8 cellular contexts compared by ENCODE assay signal in the genomic region with DNA sequence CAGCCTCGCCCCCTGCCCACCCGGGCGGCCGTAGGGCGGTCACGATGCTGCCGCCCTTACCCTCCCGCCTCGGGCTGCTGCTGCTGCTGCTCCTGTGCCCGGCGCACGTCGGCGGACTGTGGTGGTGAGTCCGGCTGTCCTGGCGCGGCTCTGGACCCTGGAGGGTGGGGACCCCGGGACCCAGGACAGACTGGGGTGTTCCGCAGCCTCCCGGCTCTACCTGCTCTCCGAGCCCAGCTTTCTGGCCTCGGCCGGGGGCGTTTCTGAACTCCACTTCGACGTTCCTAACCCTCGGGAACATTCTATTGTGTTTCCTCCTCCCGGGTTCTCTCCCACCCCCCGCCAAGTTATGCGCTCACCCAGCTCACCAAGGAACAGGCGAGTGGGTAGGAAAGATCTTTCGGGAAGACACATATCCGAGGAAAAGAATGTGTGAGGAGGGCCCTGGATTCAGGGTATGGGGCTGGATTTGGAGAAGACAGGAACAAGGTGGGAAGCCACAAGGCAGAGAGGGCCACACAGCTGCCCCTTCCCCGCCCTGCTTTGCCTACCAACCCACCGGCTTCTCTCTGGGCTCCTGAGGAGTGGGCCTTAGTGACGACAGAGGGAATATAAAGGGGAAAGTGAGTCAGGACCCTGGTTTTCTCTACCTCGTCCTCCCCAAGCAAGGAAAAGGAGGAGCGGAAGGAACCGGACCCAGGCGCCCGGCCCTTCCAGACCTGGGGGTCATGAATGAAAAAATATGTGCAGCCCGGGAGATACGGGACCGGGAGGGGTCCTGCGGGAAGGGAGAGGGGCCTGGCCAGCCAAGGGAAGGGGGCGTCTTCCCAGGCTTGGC. TPM values are rescaled to one million over a fixed set of nuclear protein-coding genes. Genes with fewer than 3 reads are reported as not detected.
DNase-seq lines count a peak whose midpoint lies in the region; ATAC-seq and TF ChIP-seq lines count a peak whose summit lies in the region.

No MANE protein-coding gene starts in this region.

- H3K79me2 ChIP-seq in mesendoderm (ENCODE audit: control insufficient read depth, insufficient read depth, low read length) = no peaks in the 10 kb centered on the region

- no peaks in the 10 kb centered on the region for H3K36me3 ChIP-seq in breast epithelium
- H3K36me3 ChIP-seq in mesendoderm (ENCODE audit: control insufficient read depth, insufficient read depth, low read length) = no peaks in the 10 kb centered on the region
- no peaks in the 10 kb centered on the region for H3K36me3 ChIP-seq in thymus (ENCODE audit: control insufficient read depth, insufficient read depth)

- intact Hi-C loops in breast epithelium (cut with DNase I; ENCODE audit: low total_unique reads) = loop anchor here (10.0 kb wide), 1 partner anchor 155 kb away; no protein-coding TSS in a partner anchor

- WGBS in mesendoderm (ENCODE audit: extremely low coverage, insufficient coverage, low lambda C conversion rate) = no CpG with 5 or more reads among the region's 46 CpGs
- WGBS in thymus = 7% methylated on average over 46 of the region's 46 CpGs

- H2AK5ac ChIP-seq in mesendoderm (ENCODE audit: low read length) = no peak overlapping the region

- no peak overlapping the region for H4K8ac ChIP-seq in mesendoderm (ENCODE audit: low read depth, low read length)

- peak overlapping the region; percentile 58 to 59 for H3K27ac ChIP-seq in breast epithelium
- H3K27ac ChIP-seq in mesendoderm (ENCODE audit: low read depth, low read length) = no peak overlapping the region
- H3K27ac ChIP-seq in thymus (ENCODE audit: low read depth) = no peak overlapping the region

- H4K5ac ChIP-seq in mesendoderm (ENCODE audit: low read length) = no peak overlapping the region

- no peak for TF ChIP-seq POLR2A in breast epithelium (IDR thresholded peaks at IDR 0.05)

- H2BK5ac ChIP-seq in mesendoderm (ENCODE audit: low read length) = no peak overlapping the region

- H3K9me3 Mint-ChIP-seq in activated CD8-positive, alpha-beta memory T cell treated with anti-CD3 and anti-CD28 coated beads, Interleukin-2, amount 10 ng/mL, durations not matched to agents 7 days and 5 days (ENCODE audit: low read depth) = no peaks in the 10 kb centered on the region
- H3K9me3 Mint-ChIP-seq in HFFc6 = no peaks in the 10 kb centered on the region

- H3K4me3 ChIP-seq in breast epithelium (peak overlapping the region; percentile 32 to 81 (median 61)), mesendoderm (ENCODE audit: low read length) (no peak overlapping the region), thymus (ENCODE audit: low read length) (peak overlapping the region; percentile 21)

- no peak for ATAC-seq in activated CD8-positive, alpha-beta memory T cell treated with anti-CD3 and anti-CD28 coated beads, Interleukin-2, amount 10 ng/mL, durations not matched to agents 7 days and 5 days
- ATAC-seq in GM21360 (IDR thresholded peaks at IDR 0.05; ENCODE audit: unreplicated experiment) = no peak
- no peak for ATAC-seq in HG03139 (IDR thresholded peaks at IDR 0.05; ENCODE audit: unreplicated experiment)

- H3K23ac ChIP-seq in mesendoderm (ENCODE audit: low read length) = no peak overlapping the region

- no peak overlapping the region for H2BK120ac ChIP-seq in mesendoderm (ENCODE audit: low read depth, low read length)

- peaks cover 79% of the 10 kb centered on the region for H3K27me3 Mint-ChIP-seq in activated CD8-positive, alpha-beta memory T cell treated with anti-CD3 and anti-CD28 coated beads, Interleukin-2, amount 10 ng/mL, durations not matched to agents 7 days and 5 days
- H3K27me3 Mint-ChIP-seq in HFFc6 (ENCODE audit: insufficient read depth) = peaks cover 68% of the 10 kb centered on the region

- peaks cover 10% of the 10 kb centered on the region for H3K4me1 Mint-ChIP-seq in activated CD8-positive, alpha-beta memory T cell treated with anti-CD3 and anti-CD28 coated beads, Interleukin-2, amount 10 ng/mL, durations not matched to agents 7 days and 5 days
- H3K4me1 Mint-ChIP-seq in HFFc6 (ENCODE audit: low read depth) = no peaks in the 10 kb centered on the region; the same call in 1 of the 2 replicates

- H3K9me3 ChIP-seq in breast epithelium (no peaks in the 10 kb centered on the region), thymus (ENCODE audit: control insufficient read depth) (no peaks in the 10 kb centered on the region)

- CTCF ChIA-PET in activated CD8-positive, alpha-beta memory T cell treated with anti-CD3 and anti-CD28 coated beads, Interleukin-2, amount 10 ng/mL, durations not matched to agents 7 days and 5 days (lab: Charles Lee) = interaction anchor here (1.0 to 5.7 kb wide), 5 partner anchors 10 to 49 kb away, joined by 3 to 27 read pairs (median 3); no protein-coding TSS in a partner anchor

- peak overlapping the region; percentile 77 for H3K56ac ChIP-seq in mesendoderm (ENCODE audit: low read length)

- peak overlapping the region; percentile 34 for H3K9ac ChIP-seq in mesendoderm (ENCODE audit: low read length)

- H3K36me3 Mint-ChIP-seq in activated CD8-positive, alpha-beta memory T cell treated with anti-CD3 and anti-CD28 coated beads, Interleukin-2, amount 10 ng/mL, durations not matched to agents 7 days and 5 days = no peaks in the 10 kb centered on the region
- H3K36me3 Mint-ChIP-seq in HFFc6 (ENCODE audit: low read depth) = no peaks in the 10 kb centered on the region

- peak overlapping the region; percentile 44 for H3K4me2 ChIP-seq in mesendoderm (ENCODE audit: low read length)

- H3K27me3 ChIP-seq in breast epithelium (peaks cover 3 to 8% of the 10 kb centered on the region in 2 donors), mesendoderm (ENCODE audit: insufficient read depth, low read length, poor library complexity) (peaks cover 36% of the 10 kb centered on the region), thymus (ENCODE audit: control insufficient read depth, insufficient read depth) (peaks cover 52% of the 10 kb centered on the region)

- H3K27ac Mint-ChIP-seq in activated CD8-positive, alpha-beta memory T cell treated with anti-CD3 and anti-CD28 coated beads, Interleukin-2, amount 10 ng/mL, durations not matched to agents 7 days and 5 days = no peak overlapping the region
- H3K27ac Mint-ChIP-seq in HFFc6 = no peak overlapping the region

- no peak overlapping the region for H3K18ac ChIP-seq in mesendoderm (ENCODE audit: low read length)

- DNase-seq in activated CD8-positive, alpha-beta memory T cell treated with anti-CD3 and anti-CD28 coated beads, Interleukin-2, amount 50 U/mL, for 48 hours = peak; percentile 49
- no peak for DNase-seq in activated CD8-positive, alpha-beta memory T cell treated with anti-CD3 and anti-CD28 coated beads, Interleukin-2, amount 10 ng/mL, durations not matched to agents 7 days and 5 days
- no peak for DNase-seq in breast epithelium (ENCODE audit: low spot score in 2 of 2)
- DNase-seq in mesendoderm = no peak
- no peak for DNase-seq in HFFc6

- H3K4ac ChIP-seq in mesendoderm (ENCODE audit: low read depth, low read length) = no peak overlapping the region

- no peak overlapping the region for H3K4me3 Mint-ChIP-seq in activated CD8-positive, alpha-beta memory T cell treated with anti-CD3 and anti-CD28 coated beads, Interleukin-2, amount 10 ng/mL, durations not matched to agents 7 days and 5 days
- no peak overlapping the region for H3K4me3 Mint-ChIP-seq in HFFc6

- H2BK15ac ChIP-seq in mesendoderm (replicated peaks; ENCODE audit: low read depth) = no peak overlapping the region

- H3K4me1 ChIP-seq in breast epithelium (no peaks in the 10 kb centered on the region), mesendoderm (ENCODE audit: control insufficient read depth, low read depth, low read length) (peaks cover 14% of the 10 kb centered on the region), thymus (ENCODE audit: control insufficient read depth, insufficient read depth, low read length) (peaks cover 2% of the 10 kb centered on the region)

- TF ChIP-seq CTCF in breast epithelium (IDR thresholded peaks at IDR 0.05) = no peak
- TF ChIP-seq CTCF in HFFc6 (IDR thresholded peaks at IDR 0.05) = no peak

- H3K79me1 ChIP-seq in mesendoderm (ENCODE audit: low read length) = no peaks in the 10 kb centered on the region

RNA-seq across cellular contexts. Expression of a gene that starts 0.6 kb away (rescaled TPM):
- total RNA-seq in activated CD8-positive, alpha-beta memory T cell treated with anti-CD3 and anti-CD28 coated beads, Interleukin-2, amount 10 ng/mL, durations not matched to agents 7 days and 5 days = not detected
- 1 to 10 TPM in 2 of 3 donors, under 1 TPM in 1; 0.48 to 3.3 (median 1.3) TPM for total RNA-seq in breast epithelium
- 0.03 TPM for polyA plus RNA-seq in mesendoderm (2013, experiment 1 of 2)
- polyA plus RNA-seq in mesendoderm (2013, experiment 2 of 2) = 0.03 TPM
- polyA plus RNA-seq in thymus = 0.34 TPM
- not detected for total RNA-seq in HFFc6 (2021; fragmentation: NEBNext Ultra II Directional; extraction: Animal tissue kit (Norgen Biotek cat#: 25700))

RNA-seq across cellular contexts. Expression of a gene that starts 20.4 kb away (rescaled TPM):
- total RNA-seq in activated CD8-positive, alpha-beta memory T cell treated with anti-CD3 and anti-CD28 coated beads, Interleukin-2, amount 10 ng/mL, durations not matched to agents 7 days and 5 days = under 1 TPM; 0.23 to 0.35 TPM
- total RNA-seq in breast epithelium = 1 to 10 TPM in 1 of 3 donors, under 1 TPM in 1, not detected in 1; 0.88 to 2.9 TPM
- not detected for polyA plus RNA-seq in mesendoderm (2013, experiment 1 of 2)
- not detected for polyA plus RNA-seq in mesendoderm (2013, experiment 2 of 2)
- polyA plus RNA-seq in thymus = 1.5 TPM
- not detected for total RNA-seq in HFFc6 (2021; fragmentation: NEBNext Ultra II Directional; extraction: Animal tissue kit (Norgen Biotek cat#: 25700))

RNA-seq across cellular contexts. Expression of a gene that starts 28.6 kb away (rescaled TPM):
- not detected for total RNA-seq in activated CD8-positive, alpha-beta memory T cell treated with anti-CD3 and anti-CD28 coated beads, Interleukin-2, amount 10 ng/mL, durations not matched to agents 7 days and 5 days
- not detected for total RNA-seq in breast epithelium
- not detected for polyA plus RNA-seq in mesendoderm (2013, experiment 1 of 2)
- polyA plus RNA-seq in mesendoderm (2013, experiment 2 of 2) = not detected
- polyA plus RNA-seq in thymus = 0.07 TPM
- total RNA-seq in HFFc6 (2021; fragmentation: NEBNext Ultra II Directional; extraction: Animal tissue kit (Norgen Biotek cat#: 25700)) = not detected

Comparison
In these comparisons a context has a peak if more than half of its experiments do, and no peak if none do; other contexts are left out.
1. H3K27ac ChIP-seq: peak in breast epithelium (2 of 2); none in mesendoderm (single experiment) and thymus (single experiment).